In the genomic region with DNA sequence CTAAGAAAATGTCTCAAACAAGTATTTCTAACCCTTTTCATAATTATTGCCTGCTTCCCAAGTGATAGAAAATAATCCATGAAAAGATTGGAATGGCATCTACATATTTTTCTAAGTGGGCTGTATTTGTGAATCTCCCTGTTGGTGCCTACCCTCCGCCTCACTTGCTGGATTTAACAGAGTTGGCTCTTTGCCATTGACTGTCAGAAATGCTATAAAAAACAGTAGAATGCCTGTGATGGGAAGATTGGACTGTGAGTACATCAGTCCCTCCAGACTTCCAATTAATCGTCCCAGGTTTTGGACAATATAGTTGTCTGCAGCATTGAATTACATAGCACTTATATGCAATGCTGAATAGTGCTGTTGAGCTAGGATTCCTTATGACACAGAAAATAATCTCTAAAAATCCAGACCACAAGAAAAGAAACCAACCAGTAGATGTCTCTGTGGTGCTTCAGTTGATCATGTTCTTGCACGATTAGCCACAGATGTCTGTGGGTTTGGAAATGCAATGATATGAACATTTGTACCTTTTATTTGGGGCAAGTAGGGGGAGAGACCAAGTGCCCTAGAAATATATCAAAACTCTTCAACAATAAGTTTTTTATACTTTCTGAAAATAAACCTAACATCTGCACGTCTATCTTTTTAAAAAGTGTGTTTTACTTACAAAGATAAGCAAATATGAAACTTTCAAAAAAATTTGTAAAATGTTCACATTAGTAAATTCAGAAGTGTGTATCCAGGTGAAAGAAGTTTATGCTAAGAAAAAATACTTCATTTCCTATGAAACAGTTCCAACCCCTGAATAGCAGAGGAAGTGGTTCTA, we compare ENCODE assay signal across 8 cellular contexts.
A peak's percentile ranks its signal among the peaks of the same experiment; 100 is the strongest.
DNase-seq lines count a peak whose midpoint lies in the region; ATAC-seq and TF ChIP-seq lines count a peak whose summit lies in the region.

No MANE protein-coding gene starts in this region.

- H3K27ac ChIP-seq in body of pancreas = no peak overlapping the region

- peak; percentile 32 to 90 (median 75) for TF ChIP-seq CTCF in body of pancreas (IDR thresholded peaks at IDR 0.05)

- CTCF ChIA-PET in HEK293T (lab: Yijun Ruan, JAX) = interaction anchor here (0.5 to 1.1 kb wide), 6 partner anchors 26 to 1060 kb away, joined by 3 to 5 read pairs (median 3); no protein-coding TSS in a partner anchor

- H3K9me3 ChIP-seq in body of pancreas = no peaks in the 10 kb centered on the region

- POLR2A ChIA-PET in HEK293T (lab: Yijun Ruan, JAX) = no interaction called here

- no peaks in the 10 kb centered on the region for H3K27me3 ChIP-seq in body of pancreas

- DNase-seq in ELR (ENCODE audit: low read depth) = peak; percentile 83
- DNase-seq in HEK293T (ENCODE audit: extremely low spot score) = peak; percentile 27
- peak; percentile 78 for DNase-seq in NCI-H460 (ENCODE audit: extremely low read depth, low read depth)
- peak in 1 of 4 donors; percentile 34 for DNase-seq in body of pancreas
- peak; percentile 67 for DNase-seq in kidney glomerular epithelial cell (lab: John Stamatoyannopoulos, UW)

- WGBS in body of pancreas, 2 donors = 23 to 30% methylated on average over 4 of the region's 4 CpGs

- H3K4me3 ChIP-seq in body of pancreas = no peak overlapping the region

- ATAC-seq in body of pancreas (peak; percentile 87), HG03378 (IDR thresholded peaks at IDR 0.05; ENCODE audit: unreplicated experiment) (no peak), HG03039 (IDR thresholded peaks at IDR 0.05; ENCODE audit: unreplicated experiment) (no peak), HG02610 (IDR thresholded peaks at IDR 0.05; ENCODE audit: unreplicated experiment) (no peak)

- intact Hi-C loops in body of pancreas (cut with DNase I) = loop anchor here (10.0 kb wide), 4 partner anchors 125 to 305 kb away; a partner anchor contains a TSS

- no peaks in the 10 kb centered on the region for H3K36me3 ChIP-seq in body of pancreas (replicated peaks in 1 of 2; ENCODE audit: insufficient read depth in 1 of 2, low read depth in 2 of 2)

- H3K4me1 ChIP-seq in body of pancreas = peaks cover 5% of the 10 kb centered on the region

- no peak for TF ChIP-seq POLR2A in body of pancreas (IDR thresholded peaks at IDR 0.05)

TF ChIP-seq in HEK293T, 16 proteins besides CTCF, POLR2A, EP300 and RAD21:
- TF ChIP-seq ARNT (IDR thresholded peaks at IDR 0.05) (no peak), L3MBTL2 (conservative IDR thresholded peaks at IDR 0.05) (no peak), NFRKB (IDR thresholded peaks at IDR 0.05) (no peak), TARDBP (IDR thresholded peaks at IDR 0.05) (no peak), HDGF (IDR thresholded peaks at IDR 0.05; ENCODE audit: borderline replicate concordance) (no peak), FOXM1 (IDR thresholded peaks at IDR 0.05; ENCODE audit: borderline replicate concordance) (no peak), LEF1 (IDR thresholded peaks at IDR 0.05; ENCODE audit: borderline replicate concordance) (no peak), FOXK2 (IDR thresholded peaks at IDR 0.05) (no peak)
- TF ChIP-seq, protein P1, sequence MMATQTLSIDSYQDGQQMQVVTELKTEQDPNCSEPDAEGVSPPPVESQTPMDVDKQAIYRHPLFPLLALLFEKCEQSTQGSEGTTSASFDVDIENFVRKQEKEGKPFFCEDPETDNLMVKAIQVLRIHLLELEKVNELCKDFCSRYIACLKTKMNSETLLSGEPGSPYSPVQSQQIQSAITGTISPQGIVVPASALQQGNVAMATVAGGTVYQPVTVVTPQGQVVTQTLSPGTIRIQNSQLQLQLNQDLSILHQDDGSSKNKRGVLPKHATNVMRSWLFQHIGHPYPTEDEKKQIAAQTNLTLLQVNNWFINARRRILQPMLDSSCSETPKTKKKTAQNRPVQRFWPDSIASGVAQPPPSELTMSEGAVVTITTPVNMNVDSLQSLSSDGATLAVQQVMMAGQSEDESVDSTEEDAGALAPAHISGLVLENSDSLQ (IDR thresholded peaks at IDR 0.05) = no peak
